ENCODE assay signal across 1 cellular context in the genomic region with DNA sequence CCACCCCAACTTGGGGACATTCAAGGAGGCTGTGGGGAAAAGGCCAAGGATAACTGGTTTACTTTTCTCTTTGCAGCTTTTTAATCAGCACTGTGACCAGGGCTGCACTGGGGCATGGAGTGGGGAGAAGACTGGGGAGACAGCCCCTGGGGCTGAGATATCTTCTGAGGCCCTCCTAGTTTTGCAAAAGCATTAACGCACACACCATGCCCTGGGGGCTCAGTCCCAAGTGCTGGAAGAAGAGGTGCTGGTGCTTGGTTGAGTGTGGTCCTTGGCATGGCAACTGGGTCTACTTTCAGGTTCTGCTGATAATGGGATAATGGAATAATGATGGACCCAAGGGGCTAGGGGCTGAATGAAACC.
TF ChIP-seq lines count a peak whose summit lies in the region.

No MANE protein-coding gene starts in this region.

TF ChIP-seq in HepG2, 621 proteins besides CTCF, POLR2A, EP300 and RAD21:
- TF ChIP-seq MYPOP (CRISPR knock-in tag; IDR thresholded peaks at IDR 0.05) (0 out of 2 replicates have a peak, but pooled peaks have one; percentile 14), SOX13 (IDR thresholded peaks at IDR 0.05) (no peak), SOX13 (CRISPR knock-in tag; conservative IDR thresholded peaks at IDR 0.05 in 1 of 2, IDR thresholded peaks at IDR 0.05 in 1 of 2) (0 out of 4 replicates have a peak, but pooled peaks of 1 of the 2 experiments have one; percentile 0), ZKSCAN8 (CRISPR knock-in tag; IDR thresholded peaks at IDR 0.05; ENCODE audit: borderline replicate concordance) (no peak), THRA (CRISPR knock-in tag; IDR thresholded peaks at IDR 0.05; ENCODE audit: borderline replicate concordance) (0 out of 2 replicates have a peak, but pooled peaks have one; percentile 3), HDAC1 (CRISPR knock-in tag; IDR thresholded peaks at IDR 0.05) (0 out of 2 replicates have a peak, but pooled peaks have one; percentile 8), ZNF850 (CRISPR knock-in tag; conservative IDR thresholded peaks at IDR 0.05) (no peak)
- TF ChIP-seq, protein P1, sequence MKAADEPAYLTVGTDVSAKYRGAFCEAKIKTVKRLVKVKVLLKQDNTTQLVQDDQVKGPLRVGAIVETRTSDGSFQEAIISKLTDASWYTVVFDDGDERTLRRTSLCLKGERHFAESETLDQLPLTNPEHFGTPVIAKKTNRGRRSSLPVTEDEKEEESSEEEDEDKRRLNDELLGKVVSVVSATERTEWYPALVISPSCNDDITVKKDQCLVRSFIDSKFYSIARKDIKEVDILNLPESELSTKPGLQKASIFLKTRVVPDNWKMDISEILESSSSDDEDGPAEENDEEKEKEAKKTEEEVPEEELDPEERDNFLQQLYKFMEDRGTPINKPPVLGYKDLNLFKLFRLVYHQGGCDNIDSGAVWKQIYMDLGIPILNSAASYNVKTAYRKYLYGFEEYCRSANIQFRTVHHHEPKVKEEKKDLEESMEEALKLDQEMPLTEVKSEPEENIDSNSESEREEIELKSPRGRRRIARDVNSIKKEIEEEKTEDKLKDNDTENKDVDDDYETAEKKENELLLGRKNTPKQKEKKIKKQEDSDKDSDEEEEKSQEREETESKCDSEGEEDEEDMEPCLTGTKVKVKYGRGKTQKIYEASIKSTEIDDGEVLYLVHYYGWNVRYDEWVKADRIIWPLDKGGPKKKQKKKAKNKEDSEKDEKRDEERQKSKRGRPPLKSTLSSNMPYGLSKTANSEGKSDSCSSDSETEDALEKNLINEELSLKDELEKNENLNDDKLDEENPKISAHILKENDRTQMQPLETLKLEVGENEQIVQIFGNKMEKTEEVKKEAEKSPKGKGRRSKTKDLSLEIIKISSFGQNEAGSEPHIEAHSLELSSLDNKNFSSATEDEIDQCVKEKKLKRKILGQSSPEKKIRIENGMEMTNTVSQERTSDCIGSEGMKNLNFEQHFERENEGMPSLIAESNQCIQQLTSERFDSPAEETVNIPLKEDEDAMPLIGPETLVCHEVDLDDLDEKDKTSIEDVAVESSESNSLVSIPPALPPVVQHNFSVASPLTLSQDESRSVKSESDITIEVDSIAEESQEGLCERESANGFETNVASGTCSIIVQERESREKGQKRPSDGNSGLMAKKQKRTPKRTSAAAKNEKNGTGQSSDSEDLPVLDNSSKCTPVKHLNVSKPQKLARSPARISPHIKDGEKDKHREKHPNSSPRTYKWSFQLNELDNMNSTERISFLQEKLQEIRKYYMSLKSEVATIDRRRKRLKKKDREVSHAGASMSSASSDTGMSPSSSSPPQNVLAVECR (CRISPR knock-in tag; IDR thresholded peaks at IDR 0.05; ENCODE audit: borderline replicate concordance), result 0 out of 2 replicates have a peak, but pooled peaks have one; percentile 0
